Comparison of ENCODE assay signal across 28 cellular contexts in genomic region chr7:138665669-138666140, GRCh38. TPM values are rescaled to one million over a fixed set of nuclear protein-coding genes. Genes with fewer than 3 reads are reported as not detected.
DNase-seq lines count a peak whose midpoint lies in the region; ATAC-seq and TF ChIP-seq lines count a peak whose summit lies in the region.
"Had no signal": no experiment of that assay in that cellular context is flagged by ENCODE, and none has a peak within 500 bp of the region (broad histone marks: within the 10 kb centered on the region; RNA-seq: fewer than 3 reads in every experiment).

No MANE protein-coding gene starts in this region.

- TF ChIP-seq CTCF in RWPE1 (conservative IDR thresholded peaks at IDR 0.05; ENCODE audit: low read depth) = no peak

- no peak overlapping the region for H3K27ac Mint-ChIP-seq in activated T-helper 1 cell treated with anti-CD3 and anti-CD28 coated beads, Interleukin-12 subunit alpha, Interleukin-12 subunit beta, Interleukin-2, Interleukin-4 antibody, amounts not matched to agents 30 ng/mL and 10 ng/mL and 1 ng/mL, durations not matched to agents 14 hours and 24 hours and 36 hours
- H3K27ac Mint-ChIP-seq: CD14-positive monocyte; naive thymus-derived CD4-positive, alpha-beta T cell; T-helper 2 cell treated with Interferon-gamma antibody and Interleukin-4, amounts not matched to agents 5 μg/mL and 100 μg/mL, for 36 hours had no signal

- intact Hi-C loops in activated T-helper 1 cell treated with anti-CD3 and anti-CD28 coated beads, Interleukin-12 subunit alpha, Interleukin-12 subunit beta, Interleukin-2, Interleukin-4 antibody, amounts not matched to agents 30 ng/mL and 10 ng/mL and 1 ng/mL, durations not matched to agents 14 hours and 24 hours and 36 hours (cut with micrococcal nuclease) = no loop called here
- intact Hi-C loops in left colon (cut with DNase I, micrococcal nuclease) = no loop called here

- no peak for ATAC-seq in left colon
- ATAC-seq: HCT116; naive thymus-derived CD4-positive, alpha-beta T cell had no signal

- H3K9me3 Mint-ChIP-seq in activated T-helper 1 cell treated with anti-CD3 and anti-CD28 coated beads, Interleukin-12 subunit alpha, Interleukin-12 subunit beta, Interleukin-2, Interleukin-4 antibody, amounts not matched to agents 30 ng/mL and 10 ng/mL and 1 ng/mL, durations not matched to agents 14 hours and 24 hours and 36 hours = no peaks in the 10 kb centered on the region

- DNase-seq in SK-MEL-5 (ENCODE audit: low read depth, low spot score) (peak; percentile 74), caudate nucleus (lab: John Stamatoyannopoulos, UW) (peak in 27 of 61 donors; percentile 2 to 51 (median 9)), mesenteric fat pad (ENCODE audit: low spot score) (peak; percentile 35), putamen (ENCODE audit: low spot score) (peak; percentile 70), HT-29 (ENCODE audit: low spot score) (no peak), left colon (no peak), RWPE1 (ENCODE audit: low spot score) (no peak)
- no peak for DNase-seq in activated T-helper 1 cell treated with anti-CD3 and anti-CD28 coated beads, Interleukin-12 subunit alpha, Interleukin-12 subunit beta, Interleukin-2, Interleukin-4 antibody, amounts not matched to agents 30 ng/mL and 10 ng/mL and 1 ng/mL, durations not matched to agents 14 hours and 24 hours and 36 hours (ENCODE audit: low spot score)
- DNase-seq: activated CD4-positive, alpha-beta T cell treated with anti-CD3 and anti-CD28 coated beads for 48 hours; activated CD8-positive, alpha-beta memory T cell treated with anti-CD3 and anti-CD28 coated beads for 24 hours; activated T-cell treated with anti-CD3 and anti-CD28 coated beads, Interleukin-2, amount 50 U/mL, for 1 hour; Calu3; DMS79 treated with DMSO at 0.1 percent for 48 hours; effector memory CD4-positive, alpha-beta T cell; GF-D8; Kasumi-1; naive thymus-derived CD4-positive, alpha-beta T cell; stimulated activated CD4-positive, alpha-beta T cell treated with anti-CD3 and anti-CD28 coated beads, Interleukin-2, amount 100 ng/mL, for 48 hours had no signal

- POLR2A ChIA-PET in RWPE1 (lab: Yijun Ruan, JAX; ENCODE audit: low non-redundant PET) = no interaction called here

- in situ Hi-C loops in SK-MEL-5 (cut with HindIII; ENCODE audit: low pct_unique_long_range_greater_than_20kb, low sequenced_read_pairs) = no loop called here

- peaks cover 28% of the 10 kb centered on the region for H3K4me1 Mint-ChIP-seq in activated T-helper 1 cell treated with anti-CD3 and anti-CD28 coated beads, Interleukin-12 subunit alpha, Interleukin-12 subunit beta, Interleukin-2, Interleukin-4 antibody, amounts not matched to agents 30 ng/mL and 10 ng/mL and 1 ng/mL, durations not matched to agents 14 hours and 24 hours and 36 hours (ENCODE audit: low read depth)

- H3K27ac ChIP-seq in caudate nucleus (ENCODE audit: low read depth, low read length) (peak overlapping the region; percentile 74), RWPE1 (no peak overlapping the region)
- H3K27ac ChIP-seq: colonic mucosa, right atrium auricular region, VCaP had no signal

- H3K36me3 Mint-ChIP-seq in activated T-helper 1 cell treated with anti-CD3 and anti-CD28 coated beads, Interleukin-12 subunit alpha, Interleukin-12 subunit beta, Interleukin-2, Interleukin-4 antibody, amounts not matched to agents 30 ng/mL and 10 ng/mL and 1 ng/mL, durations not matched to agents 14 hours and 24 hours and 36 hours (ENCODE audit: low read depth) = no peaks in the 10 kb centered on the region
- H3K36me3 Mint-ChIP-seq: CD14-positive monocyte had no signal

- peaks cover 25% of the 10 kb centered on the region for H3K27me3 Mint-ChIP-seq in activated T-helper 1 cell treated with anti-CD3 and anti-CD28 coated beads, Interleukin-12 subunit alpha, Interleukin-12 subunit beta, Interleukin-2, Interleukin-4 antibody, amounts not matched to agents 30 ng/mL and 10 ng/mL and 1 ng/mL, durations not matched to agents 14 hours and 24 hours and 36 hours (ENCODE audit: insufficient read depth)

- CTCF ChIA-PET in RWPE1 (lab: Yijun Ruan, JAX) = no interaction called here

- no peak overlapping the region for H3K4me3 Mint-ChIP-seq in activated T-helper 1 cell treated with anti-CD3 and anti-CD28 coated beads, Interleukin-12 subunit alpha, Interleukin-12 subunit beta, Interleukin-2, Interleukin-4 antibody, amounts not matched to agents 30 ng/mL and 10 ng/mL and 1 ng/mL, durations not matched to agents 14 hours and 24 hours and 36 hours

RNA-seq across cellular contexts. Expression of gene SVOPL, which starts 35.5 kb away (rescaled TPM):
- total RNA-seq in SK-MEL-5 (2014; rRNA removed; shearing (Covaris generic)) = not detected in 2 replicates
- not detected in 2 replicates for polyA plus RNA-seq in SK-MEL-5 (2015; cell fraction: cytosol; rRNA removed)
- 1.1 TPM in 1 of 2 replicates, not detected in the other for polyA plus RNA-seq in SK-MEL-5 (2015; cell fraction: nucleus; rRNA removed)
- not detected for total RNA-seq in mesenteric fat pad
- total RNA-seq in HT-29 (2014; rRNA removed; shearing (Covaris generic)) = not detected in 2 replicates
- not detected in 2 replicates for total RNA-seq in activated T-helper 1 cell treated with anti-CD3 and anti-CD28 coated beads, Interleukin-12 subunit alpha, Interleukin-12 subunit beta, Interleukin-2, Interleukin-4 antibody, amounts not matched to agents 30 ng/mL and 10 ng/mL and 1 ng/mL, durations not matched to agents 14 hours and 24 hours and 36 hours
- total RNA-seq in left colon = 1 to 10 TPM; 1.5 to 2.4 TPM
- total RNA-seq: epithelial cell of proximal tubule, NCI-H460, osteoblast, right atrium auricular region, subcutaneous adipose tissue had no signal
- polyA plus RNA-seq: CD14-positive monocyte had no signal

Comparison
In these comparisons a context has a peak if more than half of its experiments do, and no peak if none do; other contexts are left out.
1. DNase-seq: peak in SK-MEL-5 (single experiment), mesenteric fat pad (single experiment) and putamen (single experiment); none in HT-29 (single experiment), activated T-helper 1 cell treated with anti-CD3 and anti-CD28 coated beads, Interleukin-12 subunit alpha, Interleukin-12 subunit beta, Interleukin-2, Interleukin-4 antibody, amounts not matched to agents 30 ng/mL and 10 ng/mL and 1 ng/mL, durations not matched to agents 14 hours and 24 hours and 36 hours (single experiment), left colon (0 of 2) and RWPE1 (single experiment).